Comparison of ENCODE assay signal across 8 cellular contexts in the genomic region with DNA sequence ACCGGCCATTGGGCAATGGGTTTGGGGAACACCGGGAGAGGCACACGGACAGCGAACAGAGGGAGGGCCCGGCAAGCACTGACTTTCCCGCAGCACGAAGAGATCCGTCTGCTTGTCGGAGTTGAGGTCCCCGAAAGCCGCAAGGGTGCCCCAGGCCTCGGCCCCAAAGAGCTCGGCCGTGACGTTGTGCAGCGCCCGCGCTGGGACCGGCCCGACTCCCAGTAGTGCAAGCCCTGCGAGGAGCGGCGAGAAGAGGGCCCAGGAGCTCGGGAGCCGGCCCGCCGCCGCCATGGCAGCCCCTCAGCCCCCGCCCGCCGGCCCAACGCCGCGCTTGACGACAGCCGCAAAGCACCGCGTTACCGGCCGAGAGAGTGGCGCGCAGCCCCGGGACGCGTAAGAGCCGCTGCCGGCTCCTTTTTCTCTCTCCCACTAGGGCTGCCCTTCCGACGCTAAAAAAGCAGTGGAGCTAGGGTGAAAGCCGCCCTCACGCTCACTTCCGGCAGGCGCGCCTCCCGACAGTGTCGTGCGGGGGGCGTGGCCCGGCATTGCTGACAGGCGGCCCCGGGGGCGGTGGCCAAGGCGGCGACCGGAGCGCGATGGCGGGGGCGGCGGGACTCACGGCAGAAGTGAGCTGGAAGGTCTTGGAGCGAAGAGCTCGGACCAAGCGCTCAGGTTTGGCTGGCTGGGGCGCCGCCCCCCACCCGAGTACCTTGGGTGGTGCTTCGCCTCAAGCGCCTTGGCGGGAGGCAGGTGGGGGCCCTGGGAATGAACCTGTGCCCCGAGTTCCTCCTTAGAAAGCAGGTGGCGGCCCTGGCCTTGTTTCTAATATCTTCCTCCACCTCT. TPM values are rescaled to one million over a fixed set of nuclear protein-coding genes. Genes with fewer than 3 reads are reported as not detected.
DNase-seq lines count a peak whose midpoint lies in the region; ATAC-seq and TF ChIP-seq lines count a peak whose summit lies in the region.

A gene (minus strand): TSS at position 309 of the 843 bp plus-strand sequence. CDS start 18 bp downstream, at position 291.
A gene (plus strand): TSS at position 577 of the 843 bp plus-strand sequence. CDS start 20 bp downstream, at position 597.

- no peak for TF ChIP-seq CTCF in 22Rv1 (IDR thresholded peaks at IDR 0.05)
- TF ChIP-seq CTCF in brain (conservative IDR thresholded peaks at IDR 0.05), result peak in 1 of 2 experiments; percentile 9
- TF ChIP-seq CTCF in sigmoid colon (IDR thresholded peaks at IDR 0.05), result no peak

- no peaks in the 10 kb centered on the region for H3K27me3 ChIP-seq in sigmoid colon

- peaks cover 13% of the 10 kb centered on the region for H3K36me3 Mint-ChIP-seq in brain

- peaks cover 0 to 58% (median 47%) of the 10 kb centered on the region in 4 donors for H3K4me1 ChIP-seq in sigmoid colon

- TF ChIP-seq POLR2A in sigmoid colon (IDR thresholded peaks at IDR 0.05), result peak in 1 of 2 donors; percentile 31

- peaks cover 0 to 3% (median 0%) of the 10 kb centered on the region in 5 experiments for H3K9me3 Mint-ChIP-seq in brain

- peak within 1 kb of the TSS; percentile 72 to 94 (median 86) for H3K4me3 ChIP-seq in sigmoid colon

- intact Hi-C loops in sigmoid colon (cut with DNase I), result loop anchor here (2.0 kb wide), 1 partner anchor 34 kb away; no protein-coding TSS in a partner anchor

- DNase-seq in NCI-H2107 treated with DMSO at 0.1 percent for 48 hours (lab: John Stamatoyannopoulos, UW; ENCODE audit: unreplicated experiment) (peak; percentile 67), UCSD-AML1 (lab: John Stamatoyannopoulos, UW; ENCODE audit: unreplicated experiment) (peak; percentile 92), iPS DF 4.7 (ENCODE audit: extremely low read depth, low spot score) (peak; percentile 30), sigmoid colon (peak; percentile 92)

- peak within 1 kb of the TSS; percentile 87 to 99 (median 96) for H3K4me3 Mint-ChIP-seq in brain

- WGBS in sigmoid colon, 2 donors, result 0% methylated on average over 82 of the region's 82 CpGs

- H3K27ac ChIP-seq in 22Rv1, result peak within 1 kb of the TSS; percentile 97
- H3K27ac ChIP-seq in sigmoid colon, result peak within 1 kb of the TSS; percentile 96 to 99 (median 96)

- H3K27ac Mint-ChIP-seq in brain, result peak within 1 kb of the TSS; percentile 94 to 100 (median 97)

- peaks cover 0 to 8% (median 0%) of the 10 kb centered on the region in 4 donors for H3K36me3 ChIP-seq in sigmoid colon

- H3K4me1 Mint-ChIP-seq in brain, result peaks cover 80% of the 10 kb centered on the region

- TF ChIP-seq EP300 in sigmoid colon (IDR thresholded peaks at IDR 0.05), result no peak

- ATAC-seq in GM18508 (IDR thresholded peaks at IDR 0.05; ENCODE audit: insufficient read depth, unreplicated experiment), result peak; percentile 48
- ATAC-seq in HG02981 (IDR thresholded peaks at IDR 0.05; ENCODE audit: unreplicated experiment), result peak; percentile 75

- peaks cover 8% of the 10 kb centered on the region for H3K27me3 Mint-ChIP-seq in brain

- no peaks in the 10 kb centered on the region for H3K9me3 ChIP-seq in sigmoid colon

RNA-seq across cellular contexts. Expression of the first gene that starts in this region (rescaled TPM):
- polyA plus RNA-seq in brain (ENCODE audit: insufficient read depth, low read depth, low replicate concordance), result 71.2 TPM
- total RNA-seq in sigmoid colon, result 10 to 100 TPM; 36.0 to 59.3 (median 43.7) TPM
- polyA plus RNA-seq in sigmoid colon, result 10 to 100 TPM; 12.0 to 33.7 (median 13.4) TPM

RNA-seq across cellular contexts. Expression of the second gene that starts in this region (rescaled TPM):
- 22.9 TPM for polyA plus RNA-seq in brain (ENCODE audit: insufficient read depth, low read depth, low replicate concordance)
- total RNA-seq in sigmoid colon, result 10 to 100 TPM; 60.5 to 95.6 (median 83.6) TPM
- 10 to 100 TPM; 24.6 to 40.9 (median 30.4) TPM for polyA plus RNA-seq in sigmoid colon

Comparison
In these comparisons a context has a peak if more than half of its experiments do, and no peak if none do; other contexts are left out.
1. Peak in every context shown above with its lines: DNase-seq, ATAC-seq, H3K4me3 ChIP-seq and H3K27ac ChIP-seq.
2. DNase-seq: peak in every context shown above with its lines; median percentile 92 in UCSD-AML1; 92 in sigmoid colon; 67 in NCI-H2107 treated with DMSO at 0.1 percent for 48 hours; 30 in iPS DF 4.7.